27 cellular contexts compared by ENCODE assay signal in genomic region chr14:35326364-35326763, GRCh38. TPM values are rescaled to one million over a fixed set of nuclear protein-coding genes. Genes with fewer than 3 reads are reported as not detected.
A peak's percentile ranks its signal among the peaks of the same experiment; 100 is the strongest.
DNase-seq lines count a peak whose midpoint lies in the region; ATAC-seq, FAIRE-seq and TF ChIP-seq lines count a peak whose summit lies in the region.
"Had no signal": no experiment of that assay in that cellular context is flagged by ENCODE, and none has a peak within 500 bp of the region (broad histone marks: within the 10 kb centered on the region; RNA-seq: fewer than 3 reads in every experiment).

No MANE protein-coding gene starts in this region.

- no peak overlapping the region for H3K14ac ChIP-seq in H1 (ENCODE audit: insufficient read length)

- ATAC-seq in HepG2 (no peak), Right ventricle myocardium inferior (no peak), HG02610 (IDR thresholded peaks at IDR 0.05; ENCODE audit: unreplicated experiment) (no peak), GM21423 (IDR thresholded peaks at IDR 0.05; ENCODE audit: unreplicated experiment) (no peak)
- ATAC-seq: GM12878 had no signal

- H4K8ac ChIP-seq in H1 (ENCODE audit: extremely low read depth, insufficient read depth, low read length) (no peak overlapping the region), mesendoderm (ENCODE audit: low read depth, low read length) (no peak overlapping the region)

- H3K18ac ChIP-seq in H1 (ENCODE audit: extremely low read depth, low read length) = no peak overlapping the region
- H3K18ac ChIP-seq in mesendoderm (ENCODE audit: low read length) = no peak overlapping the region

- H4K20me1 ChIP-seq in H1 (replicated peaks in 1 of 2; ENCODE audit: control insufficient read depth in 1 of 2, insufficient read depth in 2 of 2, low read length in 2 of 2) (no peaks in the 10 kb centered on the region), HepG2 (ENCODE audit: insufficient read depth, low read length) (no peaks in the 10 kb centered on the region)
- H4K20me1 ChIP-seq: BLaER1 had no signal

- H2BK5ac ChIP-seq in H1 (ENCODE audit: low read depth, low read length) (no peak overlapping the region), mesendoderm (ENCODE audit: low read length) (no peak overlapping the region)

- no peak overlapping the region for H2BK12ac ChIP-seq in H1 (ENCODE audit: low read depth, low read length)

- POLR2A ChIA-PET in H1 (lab: Charles Lee; ENCODE audit: partially characterized antibody) (interaction anchor here (0.7 kb wide), 1 partner anchor 34 kb away, joined by 3 read pairs; the partner anchor contains the start of gene PSMA6), HepG2 (lab: Yijun Ruan, JAX) (interaction anchor here (0.7 to 1.4 kb wide), 2 partner anchors 10 to 34 kb away, joined by 3 to 5 read pairs; partner anchors contain the start of gene PSMA6)

- no peak overlapping the region for H3K4ac ChIP-seq in H1 (replicated peaks; ENCODE audit: insufficient read length, low read depth, low read length)
- peak overlapping the region; percentile 79 for H3K4ac ChIP-seq in mesendoderm (ENCODE audit: low read depth, low read length)

- H3K9me3 ChIP-seq in H1 (ENCODE audit: insufficient read depth in 2 of 2, low read depth in 1 of 2, low read length in 1 of 2) (no peaks in the 10 kb centered on the region), HepG2 (ENCODE audit: low read length) (no peaks in the 10 kb centered on the region)
- H3K9me3 ChIP-seq: BE2C, BLaER1 had no signal

- 0 out of 2 replicates have a peak overlapping the region, but pooled peaks have one; percentile 61 for H2BK20ac ChIP-seq in H1 (ENCODE audit: low read length)

- H3K4me1 ChIP-seq in H1 (replicated peaks in 1 of 4; ENCODE audit: control insufficient read depth in 3 of 4, insufficient read depth in 4 of 4, low read length in 3 of 4) = peaks cover 0 to under 1% (median 0%) of the 10 kb centered on the region in 4 experiments; a peak in 1 of 7 replicates
- peaks cover 16% of the 10 kb centered on the region for H3K4me1 ChIP-seq in HepG2 (ENCODE audit: insufficient read depth, low read length)
- H3K4me1 ChIP-seq in mesendoderm (ENCODE audit: control insufficient read depth, low read depth, low read length) = no peaks in the 10 kb centered on the region
- H3K4me1 ChIP-seq: BE2C had no signal

- H2BK120ac ChIP-seq in H1 (replicated peaks; ENCODE audit: low read depth, low read length) = no peak overlapping the region
- H2BK120ac ChIP-seq in mesendoderm (ENCODE audit: low read depth, low read length) = no peak overlapping the region

- H3K36me3 ChIP-seq in H1 (ENCODE audit: control insufficient read depth in 2 of 4, insufficient read depth in 4 of 4, low read length in 3 of 4) (no peaks in the 10 kb centered on the region), HepG2 (replicated peaks in 1 of 2; ENCODE audit: control insufficient read depth in 1 of 2, insufficient read depth in 2 of 2, low read length in 2 of 2) (no peaks in the 10 kb centered on the region), mesendoderm (ENCODE audit: control insufficient read depth, insufficient read depth, low read length) (no peaks in the 10 kb centered on the region)
- H3K36me3 ChIP-seq: BE2C, BLaER1 had no signal

- DNase-seq in H1 (ENCODE audit: low read depth in 1 of 2, low spot score in 2 of 2) = peak in 1 of 2 experiments; percentile 4
- no peak for DNase-seq in HepG2 (ENCODE audit: low spot score)
- no peak for DNase-seq in mesendoderm
- DNase-seq in Right ventricle myocardium inferior (ENCODE audit: missing footprints) = no peak
- no peak for DNase-seq in occipital lobe (lab: John Stamatoyannopoulos, UW)
- DNase-seq: 8988T; ACHN; BE2C; C1 segment of cervical spinal cord; CD4-positive, alpha-beta memory T cell; CD4-positive, CD25-positive, alpha-beta regulatory T cell; CD8-positive, alpha-beta memory T cell; COR-L47; DMS 273 treated with DMSO at 0.1 percent for 48 hours; DMS153; DMS53; DMS79; DND-41; EL; GDM1 had no signal

- no peak overlapping the region for H4K91ac ChIP-seq in H1 (replicated peaks; ENCODE audit: insufficient read length, low read length)

- TF ChIP-seq CTCF in H1 (IDR thresholded peaks at IDR 0.05; ENCODE audit: control extremely low read depth in 1 of 3, insufficient read depth in 1 of 3, low read depth in 1 of 3, low read length in 3 of 3) (no peak), HepG2 (CRISPR knock-in tag; IDR thresholded peaks at IDR 0.05) (no peak)

- H3K56ac ChIP-seq in H1 (replicated peaks; ENCODE audit: insufficient read length, low read depth, low read length) = no peak overlapping the region
- no peak overlapping the region for H3K56ac ChIP-seq in mesendoderm (ENCODE audit: low read length)

- no peak overlapping the region for H3K27ac ChIP-seq in H1 (ENCODE audit: low read depth, low read length)
- no peak overlapping the region for H3K27ac ChIP-seq in HepG2 (ENCODE audit: extremely low read length, insufficient read depth, low read length)
- no peak overlapping the region for H3K27ac ChIP-seq in mesendoderm (ENCODE audit: low read depth, low read length)
- H3K27ac ChIP-seq: BLaER1 had no signal

- H3K23me2 ChIP-seq in H1 (ENCODE audit: low read depth, low read length) = no peaks in the 10 kb centered on the region

- intact Hi-C loops in HepG2 (cut with micrococcal nuclease; ENCODE audit: unreplicated experiment) = no loop called here
- intact Hi-C loops in Right ventricle myocardium inferior (cut with DNase I) = no loop called here

- H2BK15ac ChIP-seq in H1 (ENCODE audit: low read length) = no peak overlapping the region
- no peak overlapping the region for H2BK15ac ChIP-seq in mesendoderm (replicated peaks; ENCODE audit: low read depth)

- no TSS peak for BruUV-seq in HepG2 (replicated peaks; lab: Mats Ljungman, UMichigan)

- in situ Hi-C loops in HepG2 (cut with HindIII; ENCODE audit: extremely low pct_ligation_motif_present, low pct_unique_long_range_greater_than_20kb) = no loop called here

- CTCF ChIA-PET in H1 (lab: Charles Lee; ENCODE audit: partially characterized antibody) (no interaction called here), HepG2 (lab: Yijun Ruan, JAX; ENCODE audit: low intra/inter-chr PET ratio, low total read pairs) (no interaction called here)

- H3K27me3 ChIP-seq in H1 (replicated peaks in 1 of 4; ENCODE audit: control insufficient read depth in 3 of 4, extremely low read depth in 1 of 4, insufficient read depth in 3 of 4, low read length in 3 of 4) (no peaks in the 10 kb centered on the region), HepG2 (ENCODE audit: control insufficient read depth in 1 of 2, insufficient read depth in 2 of 2, low read length in 2 of 2) (no peaks in the 10 kb centered on the region), mesendoderm (ENCODE audit: insufficient read depth, low read length, poor library complexity) (no peaks in the 10 kb centered on the region)
- H3K27me3 ChIP-seq: BE2C, BLaER1 had no signal

- H2AK5ac ChIP-seq in H1 (ENCODE audit: low read depth, low read length) (no peak overlapping the region), mesendoderm (ENCODE audit: low read length) (no peak overlapping the region)

- no peak for FAIRE-seq in H1 (lab: Jason Lieb, UNC)
- FAIRE-seq in HepG2 (lab: Jason Lieb, UNC) = no peak
- FAIRE-seq: A204.1, GM12878, GM12892, GM18507 had no signal

- H3K4me3 ChIP-seq in H1 (ENCODE audit: extremely low read depth in 1 of 4, insufficient read depth in 2 of 4, low read depth in 3 of 4, low read length in 4 of 4) = no peak overlapping the region
- no peak overlapping the region for H3K4me3 ChIP-seq in HepG2 (replicated peaks in 1 of 3; ENCODE audit: insufficient read depth in 1 of 3, low read depth in 2 of 3, low read length in 3 of 3)
- no peak overlapping the region for H3K4me3 ChIP-seq in mesendoderm (ENCODE audit: low read length)
- H3K4me3 ChIP-seq: BLaER1, GM12878 had no signal

- H3K9ac ChIP-seq in H1 (replicated peaks in 1 of 4; ENCODE audit: extremely low read depth in 1 of 4, low read depth in 3 of 4, low read length in 3 of 4) = no peak overlapping the region
- H3K9ac ChIP-seq in HepG2 (ENCODE audit: insufficient read depth, low read depth, low read length) = no peak overlapping the region
- H3K9ac ChIP-seq in mesendoderm (ENCODE audit: low read length) = no peak overlapping the region
- H3K9ac ChIP-seq: BLaER1 had no signal

- WGBS in H1 (ENCODE audit: extremely low coverage in 1 of 2, insufficient coverage in 1 of 2, insufficient read length in 1 of 2, insufficient replicate concordance in 2 of 2, low coverage in 1 of 2, low lambda C conversion rate in 2 of 2, missing lambda C conversion rate in 1 of 2), 2 experiments = 80% methylated on average over 1 of the region's 1 CpG; no CpG with 5 or more reads in 1 of the 2 experiments
- 63% methylated on average over 1 of the region's 1 CpG for whole genome bisulfite sequencing in HepG2 (ENCODE audit: low lambda C conversion rate)
- WGBS in mesendoderm (ENCODE audit: extremely low coverage, insufficient coverage, low lambda C conversion rate) = no CpG with 5 or more reads among the region's 1 CpG

- no peaks in the 10 kb centered on the region for H3K79me1 ChIP-seq in H1 (ENCODE audit: low read depth, low read length)
- H3K79me1 ChIP-seq in mesendoderm (ENCODE audit: low read length) = no peaks in the 10 kb centered on the region

- H3K4me2 ChIP-seq in H1 (ENCODE audit: insufficient read depth in 1 of 2, low read depth in 2 of 2, low read length in 2 of 2) (no peak overlapping the region), HepG2 (ENCODE audit: low read depth, low read length) (no peak overlapping the region), mesendoderm (ENCODE audit: low read length) (no peak overlapping the region)
- H3K4me2 ChIP-seq: BLaER1 had no signal

- TF ChIP-seq POLR2A in H1 (IDR thresholded peaks at IDR 0.05; ENCODE audit: control extremely low read depth in 1 of 2, low read depth in 2 of 2, low read length in 2 of 2) = no peak
- no peak for TF ChIP-seq POLR2A in HepG2 (IDR thresholded peaks at IDR 0.05; ENCODE audit: insufficient read depth in 1 of 2, low read depth in 2 of 2, low read length in 2 of 2)

- TF ChIP-seq EP300 in H1 (IDR thresholded peaks at IDR 0.05; ENCODE audit: borderline replicate concordance in 1 of 2, low read depth in 2 of 2, low read length in 2 of 2) = no peak
- TF ChIP-seq EP300 in HepG2 (IDR thresholded peaks at IDR 0.05; ENCODE audit: low read depth in 2 of 2, low read length in 2 of 2) = no peak
- no peak for TF ChIP-seq EP300 in HepG2 (CRISPR knock-in tag; IDR thresholded peaks at IDR 0.05; ENCODE audit: borderline replicate concordance)

- H2AFZ ChIP-seq in H1 (ENCODE audit: low read length) = no peak overlapping the region
- no peak overlapping the region for H2AFZ ChIP-seq in HepG2 (ENCODE audit: low read length)

- H3K23ac ChIP-seq in H1 (ENCODE audit: insufficient read length) (no peak overlapping the region), mesendoderm (ENCODE audit: low read length) (no peak overlapping the region)

- no peak for TF ChIP-seq RAD21 in H1 (IDR thresholded peaks at IDR 0.05 in 1 of 2, conservative IDR thresholded peaks at IDR 0.05 in 1 of 2; ENCODE audit: low read depth in 2 of 2, low read length in 2 of 2)
- no peak for TF ChIP-seq RAD21 in HepG2 (CRISPR knock-in tag; IDR thresholded peaks at IDR 0.05)

- H4K5ac ChIP-seq in H1 (ENCODE audit: insufficient read length, low read depth, low read length) (no peak overlapping the region), mesendoderm (ENCODE audit: low read length) (no peak overlapping the region)

- no peaks in the 10 kb centered on the region for H3K79me2 ChIP-seq in H1 (ENCODE audit: control insufficient read depth in 1 of 2, insufficient read depth in 2 of 2, low read length in 2 of 2)
- H3K79me2 ChIP-seq in HepG2 (ENCODE audit: insufficient read depth, low read length) = no peaks in the 10 kb centered on the region
- no peaks in the 10 kb centered on the region for H3K79me2 ChIP-seq in mesendoderm (ENCODE audit: control insufficient read depth, insufficient read depth, low read length)

RNA-seq across cellular contexts. Expression of gene PSMA6, which starts 34.2 kb away (rescaled TPM):
- total RNA-seq in H1 (2021; fragmentation: NEBNext Ultra II Directional; extraction: Animal tissue kit (Norgen Biotek cat#: 25700)) = 213 and 238 TPM in 2 replicates
- polyA plus RNA-seq in H1 (2011; rRNA removed) (92.9 and 180 TPM in 2 replicates), HepG2 (2011; rRNA removed) (399 and 525 TPM in 2 replicates)
- polyA plus RNA-seq in H1 (2011; cell fraction: cytosol; rRNA removed) = 183 TPM
- polyA plus RNA-seq in H1 (2011; cell fraction: nucleus; rRNA removed) = 59.5 TPM
- polyA plus RNA-seq in H1 (2012, experiment 1 of 2) = 210 to 233 TPM (median 218 TPM) in 4 replicates
- polyA plus RNA-seq in H1 (2012, experiment 2 of 2) = 151 TPM
- polyA plus RNA-seq in H1 (2013, experiment 1 of 2) = 292 TPM
- polyA plus RNA-seq in H1 (2013, experiment 2 of 2) = 312 TPM
- 79.4 and 149 TPM in 2 replicates for polyA minus RNA-seq in H1 (2011; rRNA and poly(A)+ RNA removed)
- 56.1 TPM for polyA minus RNA-seq in H1 (2011; cell fraction: cytosol; rRNA and poly(A)+ RNA removed)
- polyA minus RNA-seq in H1 (2011; cell fraction: nucleus; rRNA and poly(A)+ RNA removed) = 61.1 TPM
- total RNA-seq in HepG2 (2016; rRNA removed; fragmentation: Illumina TruSeq; extraction: Trizol) (1,109 and 1,579 TPM in 2 replicates), Right ventricle myocardium inferior (195 TPM), occipital lobe (175 TPM)
- 1,013 and 1,135 TPM in 2 replicates for total RNA-seq in HepG2 (2016; cell fraction: cytosol; rRNA removed; fragmentation: Illumina TruSeq; extraction: Trizol; ENCODE audit: low read depth)
- total RNA-seq in HepG2 (2016; cell fraction: insoluble cytoplasmic fraction; rRNA removed; fragmentation: Illumina TruSeq; extraction: Trizol) = 1,109 and 1,642 TPM in 2 replicates
- 682 and 685 TPM in 2 replicates for total RNA-seq in HepG2 (2016; cell fraction: membrane; rRNA removed; fragmentation: Illumina TruSeq; extraction: Trizol)
- 388 and 421 TPM in 2 replicates for total RNA-seq in HepG2 (2016; cell fraction: nucleus; rRNA removed; fragmentation: Illumina TruSeq; extraction: Trizol)
- 367 and 461 TPM in 2 replicates for polyA plus RNA-seq in HepG2 (2011; cell fraction: cytosol; rRNA removed)
- polyA plus RNA-seq in HepG2 (2011; cell fraction: nucleus; rRNA removed) = 108 and 120 TPM in 2 replicates
- polyA plus RNA-seq in HepG2 (2012) = 473 and 515 TPM in 2 replicates
- polyA plus RNA-seq in HepG2 (2016; cell fraction: cytosol; fragmentation: Illumina TruSeq; extraction: Trizol; ENCODE audit: low read depth) = 709 and 762 TPM in 2 replicates
- 1,270 and 1,369 TPM in 2 replicates for polyA plus RNA-seq in HepG2 (2016; cell fraction: insoluble cytoplasmic fraction; fragmentation: Illumina TruSeq; extraction: Trizol; ENCODE audit: low read depth)
- 468 and 473 TPM in 2 replicates for polyA plus RNA-seq in HepG2 (2016; cell fraction: membrane; fragmentation: Illumina TruSeq; extraction: Trizol; ENCODE audit: low read depth)
- polyA plus RNA-seq in HepG2 (2016; cell fraction: nucleus; fragmentation: Illumina TruSeq; extraction: Trizol; ENCODE audit: insufficient read depth, low read depth) = 530 and 538 TPM in 2 replicates
- 141 and 189 TPM in 2 replicates for polyA minus RNA-seq in HepG2 (2011; rRNA and poly(A)+ RNA removed; ENCODE audit: low replicate concordance)
- polyA minus RNA-seq in HepG2 (2011; cell fraction: cytosol; rRNA and poly(A)+ RNA removed) = 181 and 205 TPM in 2 replicates
- polyA minus RNA-seq in HepG2 (2011; cell fraction: nucleus; rRNA and poly(A)+ RNA removed) = 139 and 166 TPM in 2 replicates
- polyA plus RNA-seq in mesendoderm (2013, experiment 1 of 2) = 410 TPM
- polyA plus RNA-seq in mesendoderm (2013, experiment 2 of 2) = 407 TPM
